ENCODE assay signal across 8 cellular contexts in the genomic region with DNA sequence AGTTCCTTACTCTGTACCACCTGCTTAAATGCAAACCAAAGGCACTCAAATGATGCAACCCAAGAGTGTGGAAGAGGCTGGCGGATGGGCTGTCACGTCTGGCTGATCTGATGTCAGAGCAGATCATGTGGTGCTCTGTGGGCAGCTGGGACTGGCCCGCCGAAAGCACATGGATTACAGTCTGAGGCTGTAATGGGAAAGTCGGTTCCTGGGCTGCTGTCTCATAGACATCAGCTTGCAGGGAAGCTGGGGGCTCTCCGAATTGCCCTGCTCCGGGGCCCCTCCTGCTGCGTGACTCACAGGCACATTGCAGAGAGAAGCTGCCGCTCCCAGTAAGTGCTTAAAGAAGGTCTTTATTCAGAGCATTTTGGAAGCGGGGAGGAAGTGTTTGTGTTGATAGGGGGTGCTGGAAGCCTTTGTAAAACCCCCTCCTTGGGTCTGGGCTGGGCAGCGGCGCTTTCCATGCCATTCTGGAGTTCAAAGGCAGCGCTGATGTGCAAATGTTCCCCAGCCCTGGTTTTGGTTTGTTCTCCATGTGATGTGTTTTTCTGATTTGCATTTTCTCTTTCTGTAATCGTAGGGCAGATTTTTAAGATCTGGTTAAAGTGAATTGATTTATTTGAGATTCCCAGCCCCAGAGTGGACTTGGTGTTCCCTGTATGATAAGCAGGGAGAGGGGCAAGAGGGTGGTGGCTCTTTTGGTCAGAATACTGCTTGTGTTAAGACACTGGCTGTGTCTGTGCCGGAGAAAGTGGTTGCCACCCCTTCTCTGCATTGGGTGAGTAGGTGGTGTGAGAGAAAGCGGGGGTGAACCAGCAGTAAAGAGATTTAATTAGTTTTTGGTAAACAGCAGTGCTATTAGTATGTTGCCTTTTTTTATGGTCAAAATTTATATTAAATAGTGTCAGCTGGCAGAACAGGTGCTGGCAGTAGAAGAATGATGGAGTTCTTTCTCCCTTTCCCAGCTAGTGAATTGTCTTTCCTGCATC.
DNase-seq lines count a peak whose midpoint lies in the region; ATAC-seq and TF ChIP-seq lines count a peak whose summit lies in the region.

No MANE protein-coding gene starts in this region.

- peak; percentile 97 for ATAC-seq in GM21737 (IDR thresholded peaks at IDR 0.05; ENCODE audit: unreplicated experiment)

- H3K4me1 Mint-ChIP-seq in brain, result peaks cover 57% of the 10 kb centered on the region

- H3K4me2 ChIP-seq in skeletal muscle satellite cell (ENCODE audit: low read length), result peak overlapping the region; percentile 80

- peaks cover 0 to 4% (median 1%) of the 10 kb centered on the region in 5 experiments for H3K9me3 Mint-ChIP-seq in brain

- peak overlapping the region; percentile 96 to 99 (median 98) for H3K27ac Mint-ChIP-seq in brain

- H3K4me1 ChIP-seq in iPS-15b (ENCODE audit: control insufficient read depth, insufficient read depth, low read length), result peaks cover 8% of the 10 kb centered on the region
- peaks cover 2% of the 10 kb centered on the region for H3K4me1 ChIP-seq in skeletal muscle satellite cell (ENCODE audit: control insufficient read depth, insufficient read depth, low read length)

- peak overlapping the region; percentile 88 to 99 (median 93) for H3K4me3 Mint-ChIP-seq in brain

- H3K9me3 ChIP-seq in iPS-15b (ENCODE audit: control insufficient read depth, insufficient read depth, low read length) (no peaks in the 10 kb centered on the region), skeletal muscle satellite cell (replicated peaks; ENCODE audit: low read length) (no peaks in the 10 kb centered on the region)

- H3K36me3 Mint-ChIP-seq in brain, result peaks cover 16% of the 10 kb centered on the region

- no peaks in the 10 kb centered on the region for H3K27me3 ChIP-seq in iPS-15b (ENCODE audit: control insufficient read depth, insufficient read depth, low read length)
- no peaks in the 10 kb centered on the region for H3K27me3 ChIP-seq in skeletal muscle satellite cell (ENCODE audit: control insufficient read depth, insufficient read depth, low read length)

- H3K4me3 ChIP-seq in GM12864 (ENCODE audit: low read depth, low read length) (peak overlapping the region; percentile 74), iPS-15b (ENCODE audit: low read depth, low read length) (peak overlapping the region; percentile 46), skeletal muscle satellite cell (ENCODE audit: low read length) (peak overlapping the region; percentile 67)

- TF ChIP-seq CTCF in GM12864 (IDR thresholded peaks at IDR 0.05; ENCODE audit: low read depth, low read length, missing control alignments) (no peak), brain (conservative IDR thresholded peaks at IDR 0.05) (peak in 1 of 2 experiments; percentile 20)

- peak; percentile 48 for DNase-seq in GM12864 (ENCODE audit: low read depth)
- peak; percentile 63 for DNase-seq in HuH-7.5 (ENCODE audit: low spot score)
- peak; percentile 98 for DNase-seq in RKO (ENCODE audit: low spot score)
- DNase-seq in RPMI8226, result no peak

- no peaks in the 10 kb centered on the region for H3K36me3 ChIP-seq in iPS-15b (ENCODE audit: control insufficient read depth, insufficient read depth, low read length)
- H3K36me3 ChIP-seq in skeletal muscle satellite cell (ENCODE audit: insufficient read depth, low read length), result no peaks in the 10 kb centered on the region

- peaks cover 18% of the 10 kb centered on the region for H3K27me3 Mint-ChIP-seq in brain

- H3K9ac ChIP-seq in iPS-15b (ENCODE audit: low read depth, low read length) (peak overlapping the region; percentile 47), skeletal muscle satellite cell (ENCODE audit: low read depth, low read length) (peak overlapping the region; percentile 76)
